ENCODE assay signal across 1 cellular context in genomic region chr9:71941998-71942567, GRCh38.
TF ChIP-seq lines count a peak whose summit lies in the region.

No MANE protein-coding gene starts in this region.

TF ChIP-seq in IMR-90, 13 proteins besides CTCF, POLR2A, EP300 and RAD21:
- no peak for TF ChIP-seq SMC3 (IDR thresholded peaks at IDR 0.05; ENCODE audit: low read depth, low read length)
- TF ChIP-seq USF2 (IDR thresholded peaks at IDR 0.05; ENCODE audit: low read depth, low read length): no peak
- TF ChIP-seq FOS (IDR thresholded peaks at IDR 0.05; ENCODE audit: low read depth, low read length): no peak
- TF ChIP-seq MXI1 (IDR thresholded peaks at IDR 0.05; ENCODE audit: borderline replicate concordance, low read depth, low read length): no peak
- no peak for TF ChIP-seq RCOR1 (IDR thresholded peaks at IDR 0.05; ENCODE audit: insufficient replicate concordance, low read length)
- TF ChIP-seq MAFK (IDR thresholded peaks at IDR 0.05; ENCODE audit: low read depth, low read length): no peak
- TF ChIP-seq NFE2L2 (IDR thresholded peaks at IDR 0.05; ENCODE audit: low read depth, low read length): no peak
- TF ChIP-seq BHLHE40 (IDR thresholded peaks at IDR 0.05; ENCODE audit: low read depth, low read length): no peak
- no peak for TF ChIP-seq CEBPB (IDR thresholded peaks at IDR 0.05; ENCODE audit: low read depth, low read length)
- no peak for TF ChIP-seq MAZ (IDR thresholded peaks at IDR 0.05; ENCODE audit: borderline replicate concordance, low read depth, low read length)
- TF ChIP-seq RFX5 (IDR thresholded peaks at IDR 0.05; ENCODE audit: low read depth, low read length): no peak
- no peak for TF ChIP-seq CHD1 (IDR thresholded peaks at IDR 0.05; ENCODE audit: low read depth, low read length)
- TF ChIP-seq ELK1 (IDR thresholded peaks at IDR 0.05; ENCODE audit: borderline replicate concordance, low read depth, low read length): no peak
